20 cellular contexts compared by ENCODE assay signal in genomic region chr20:13085275-13085674, GRCh38.
DNase-seq lines count a peak whose midpoint lies in the region; ATAC-seq and TF ChIP-seq lines count a peak whose summit lies in the region.
"Had no signal": no experiment of that assay in that cellular context is flagged by ENCODE, and none has a peak within 500 bp of the region (broad histone marks: within the 10 kb centered on the region; RNA-seq: fewer than 3 reads in every experiment).

No MANE protein-coding gene starts in this region.

- H3K9me3 ChIP-seq in MG63: no peaks in the 10 kb centered on the region
- H3K9me3 ChIP-seq: Caco-2, HAP-1 had no signal

- H3K27me3 ChIP-seq in MG63: no peaks in the 10 kb centered on the region

- DNase-seq in AG10803 (ENCODE audit: low read depth): peak; percentile 3
- peak; percentile 33 for DNase-seq in MG63
- DNase-seq in myocyte (ENCODE audit: low read depth): peak; percentile 77
- DNase-seq in COR-L47 (lab: John Stamatoyannopoulos, UW): no peak
- DNase-seq in stimulated activated CD4-positive, alpha-beta T cell treated with anti-CD3 and anti-CD28 coated beads, Interleukin-2, amount 100 ng/mL, for 24 hours: no peak
- DNase-seq in mesenteric fat pad (ENCODE audit: low spot score): no peak
- DNase-seq: Caco-2; CD4-positive, CD25-positive, alpha-beta regulatory T cell; DMS 273 treated with DMSO at 0.1 percent for 48 hours; KG1; NCI-H1694; NCI-H2081 treated with DMSO at 0.1 percent for 48 hours; NCI-H2171 treated with DMSO at 0.1 percent for 48 hours; NCI-H524 treated with DMSO at 0.1 percent for 48 hours; OCI-M1; Right ventricle myocardium superior had no signal

- H3K4me3 ChIP-seq in AG10803 (ENCODE audit: low read length): no peak overlapping the region
- no peak overlapping the region for H3K4me3 ChIP-seq in MG63
- H3K4me3 ChIP-seq: GM23338, HAP-1 had no signal

- no peak for TF ChIP-seq CTCF in AG10803 (conservative IDR thresholded peaks at IDR 0.05; ENCODE audit: low read length)

- peak; percentile 80 for ATAC-seq in esophagus mucosa
- no peak for ATAC-seq in HG03521 (IDR thresholded peaks at IDR 0.05; ENCODE audit: unreplicated experiment)
- ATAC-seq: GM23338 had no signal

- H3K36me3 ChIP-seq in MG63: no peaks in the 10 kb centered on the region
- H3K36me3 ChIP-seq: HAP-1 had no signal

Comparison
In these comparisons a context has a peak if more than half of its experiments do, and no peak if none do; other contexts are left out.
1. DNase-seq: peak in AG10803 (single experiment), MG63 (single experiment) and myocyte (single experiment); none in COR-L47 (single experiment), stimulated activated CD4-positive, alpha-beta T cell treated with anti-CD3 and anti-CD28 coated beads, Interleukin-2, amount 100 ng/mL, for 24 hours (0 of 2) and mesenteric fat pad (single experiment).